In genomic region chr2:24926220-24926601, GRCh38 we compare ENCODE assay signal across 9 cellular contexts. TPM values are rescaled to one million over a fixed set of nuclear protein-coding genes. Genes with fewer than 3 reads are reported as not detected.
DNase-seq lines count a peak whose midpoint lies in the region; ATAC-seq, FAIRE-seq and TF ChIP-seq lines count a peak whose summit lies in the region.
"Had no signal": no experiment of that assay in that cellular context is flagged by ENCODE, and none has a peak within 500 bp of the region (broad histone marks: within the 10 kb centered on the region; RNA-seq: fewer than 3 reads in every experiment).

No MANE protein-coding gene starts in this region.

- CTCF ChIA-PET in IMR-90 (lab: Yijun Ruan, JAX) (no interaction called here), GM12878 (lab: Yijun Ruan, JAX) (no interaction called here)

- peaks cover 13% of the 10 kb centered on the region for H3K9me1 ChIP-seq in IMR-90 (ENCODE audit: insufficient read depth, low read length)

- H2BK5ac ChIP-seq in IMR-90 (ENCODE audit: low read depth, low read length, poor library complexity, severe bottlenecking) (no peak overlapping the region), mesendoderm (ENCODE audit: low read length) (no peak overlapping the region)

- no peaks in the 10 kb centered on the region for H4K20me1 ChIP-seq in IMR-90 (ENCODE audit: insufficient read depth, low read length)
- H4K20me1 ChIP-seq in GM12878 (ENCODE audit: control insufficient read depth, insufficient read depth), result no peaks in the 10 kb centered on the region

- H3K18ac ChIP-seq in IMR-90 (ENCODE audit: low read depth, low read length) (no peak overlapping the region), mesendoderm (ENCODE audit: low read length) (no peak overlapping the region)

- H4K91ac ChIP-seq in IMR-90 (ENCODE audit: insufficient read depth, low read depth, low read length), result no peak overlapping the region

- H3K9me3 ChIP-seq in IMR-90 (ENCODE audit: control insufficient read depth, insufficient read depth, low read length) (no peaks in the 10 kb centered on the region), GM12878 (replicated peaks; ENCODE audit: control insufficient read depth, insufficient read depth, low read length) (no peaks in the 10 kb centered on the region)

- no peak for TF ChIP-seq RAD21 in IMR-90 (IDR thresholded peaks at IDR 0.05; ENCODE audit: low read length)
- no peak for TF ChIP-seq RAD21 in GM12878 (IDR thresholded peaks at IDR 0.05; ENCODE audit: insufficient read depth, low read depth, low read length)

- H3K4me2 ChIP-seq in IMR-90 (ENCODE audit: low read depth, low read length) (no peak overlapping the region), GM12878 (ENCODE audit: control insufficient read depth, insufficient read depth) (peak overlapping the region; percentile 56), mesendoderm (ENCODE audit: low read length) (no peak overlapping the region)

- ATAC-seq in IMR-90 (ENCODE audit: low read depth) (no peak), GM12878 (no peak), HG03521 (IDR thresholded peaks at IDR 0.05; ENCODE audit: unreplicated experiment) (no peak), GM21825 (IDR thresholded peaks at IDR 0.05; ENCODE audit: unreplicated experiment) (no peak)

- H3K4me3 ChIP-seq in IMR-90 (ENCODE audit: insufficient read depth, low read depth, low read length), result no peak overlapping the region
- H3K4me3 ChIP-seq in GM12878, result no peak overlapping the region
- no peak overlapping the region for H3K4me3 ChIP-seq in mesendoderm (ENCODE audit: low read length)
- H3K4me3 ChIP-seq: lung had no signal

- no peak for TF ChIP-seq EP300 in GM12878 (IDR thresholded peaks at IDR 0.05; ENCODE audit: borderline replicate concordance in 1 of 2, control insufficient read depth in 1 of 2, low read depth in 2 of 2, low read length in 2 of 2)

- H2AK5ac ChIP-seq in IMR-90 (ENCODE audit: low read depth, low read length), result peak overlapping the region; percentile 36; the same call in 1 of the 2 replicates
- H2AK5ac ChIP-seq in mesendoderm (ENCODE audit: low read length), result peak overlapping the region; percentile 27

- no peak for TF ChIP-seq POLR2A in IMR-90 (IDR thresholded peaks at IDR 0.05; ENCODE audit: low read depth, low read length)
- no peak for TF ChIP-seq POLR2A in GM12878 (IDR thresholded peaks at IDR 0.05; ENCODE audit: low read depth, low read length)

- SMC1A ChIA-PET in GM12878 (lab: Charles Lee; ENCODE audit: uncharacterized antibody, unreplicated experiment), result no interaction called here

- no TSS peak for BruUV-seq in IMR-90 (replicated peaks; lab: Mats Ljungman, UMichigan)
- no TSS peak for BruUV-seq in GM12878 (replicated peaks; lab: Mats Ljungman, UMichigan)

- POLR2A ChIA-PET in IMR-90 (lab: Charles Lee; ENCODE audit: unreplicated experiment), result no interaction called here
- POLR2A ChIA-PET in GM12878 (lab: Charles Lee), result no interaction called here

- H3K79me2 ChIP-seq in GM12878 (ENCODE audit: control insufficient read depth, insufficient read depth, low read length) (no peaks in the 10 kb centered on the region), mesendoderm (ENCODE audit: control insufficient read depth, insufficient read depth, low read length) (no peaks in the 10 kb centered on the region)

- H3K23ac ChIP-seq in IMR-90 (ENCODE audit: low read depth, low read length), result no peak overlapping the region
- no peak overlapping the region for H3K23ac ChIP-seq in mesendoderm (ENCODE audit: low read length)

- WGBS in IMR-90 (ENCODE audit: extremely low coverage in 2 of 2, insufficient read length in 1 of 2), 2 experiments, result 100% methylated on average over 6 of the region's 14 CpGs; no CpG with 5 or more reads in 1 of the 2 experiments
- WGBS in GM12878 (ENCODE audit: insufficient coverage, insufficient replicate concordance, low lambda C conversion rate, missing lambda C conversion rate), result 67% methylated on average over 14 of the region's 14 CpGs
- no CpG with 5 or more reads among the region's 14 CpGs for WGBS in mesendoderm (ENCODE audit: extremely low coverage, insufficient coverage, low lambda C conversion rate)

- peak overlapping the region; percentile 87 for H2AFZ ChIP-seq in IMR-90 (replicated peaks; ENCODE audit: low read length, poor library complexity)
- peak overlapping the region; percentile 81 for H2AFZ ChIP-seq in GM12878 (ENCODE audit: control insufficient read depth, low read depth, low read length)

- intact Hi-C loops in IMR-90 (cut with micrococcal nuclease) (no loop called here), GM12878 (cut with micrococcal nuclease; ENCODE audit: unreplicated experiment) (no loop called here)

- H2BK15ac ChIP-seq in IMR-90 (ENCODE audit: low read depth, low read length) (no peak overlapping the region), mesendoderm (replicated peaks; ENCODE audit: low read depth) (no peak overlapping the region)

- RAD21 ChIA-PET in GM12878 (lab: Charles Lee; ENCODE audit: unreplicated experiment), result no interaction called here

- H3K14ac ChIP-seq in IMR-90 (replicated peaks; ENCODE audit: low read depth, low read length), result no peak overlapping the region

- no peak for FAIRE-seq in GM12878 (lab: Jason Lieb, UNC)

- H4K8ac ChIP-seq in IMR-90 (ENCODE audit: low read depth in 2 of 2, low read length in 2 of 2) (no peak overlapping the region), mesendoderm (ENCODE audit: low read depth, low read length) (no peak overlapping the region)

- no peaks in the 10 kb centered on the region for H3K36me3 ChIP-seq in IMR-90 (ENCODE audit: control insufficient read depth, insufficient read depth, low read length)
- H3K36me3 ChIP-seq in GM12878 (ENCODE audit: control insufficient read depth in 2 of 2, insufficient read depth in 2 of 2, low read length in 1 of 2), result no peaks in the 10 kb centered on the region
- H3K36me3 ChIP-seq in mesendoderm (ENCODE audit: control insufficient read depth, insufficient read depth, low read length), result no peaks in the 10 kb centered on the region
- H3K36me3 ChIP-seq: brain microvascular endothelial cell had no signal

- in situ Hi-C loops in IMR-90 (cut with MboI; ENCODE audit: low sequenced_read_pairs), result no loop called here
- in situ Hi-C loops in GM12878 (cut with MboI), result no loop called here

- no peaks in the 10 kb centered on the region for H3K79me1 ChIP-seq in IMR-90 (ENCODE audit: low read depth in 1 of 2, low read length in 2 of 2)
- no peaks in the 10 kb centered on the region for H3K79me1 ChIP-seq in mesendoderm (ENCODE audit: low read length)

- H3K27ac ChIP-seq in IMR-90 (ENCODE audit: insufficient read depth, low read length), result no peak overlapping the region
- peak overlapping the region; percentile 45 for H3K27ac ChIP-seq in GM12878 (ENCODE audit: control insufficient read depth, insufficient read depth)
- no peak overlapping the region for H3K27ac ChIP-seq in mesendoderm (ENCODE audit: low read depth, low read length)
- peak overlapping the region; percentile 6 for H3K27ac ChIP-seq in substantia nigra (ENCODE audit: low read depth, low read length, poor library complexity, severe bottlenecking)
- H3K27ac ChIP-seq: brain microvascular endothelial cell had no signal

- no peak overlapping the region for H2AK9ac ChIP-seq in IMR-90 (replicated peaks; ENCODE audit: low read depth, low read length, poor library complexity)

- H2BK120ac ChIP-seq in IMR-90 (ENCODE audit: low read depth, low read length), result no peak overlapping the region
- H2BK120ac ChIP-seq in mesendoderm (ENCODE audit: low read depth, low read length), result no peak overlapping the region

- H2BK20ac ChIP-seq in IMR-90 (ENCODE audit: low read depth, low read length), result no peak overlapping the region

- H4K5ac ChIP-seq in IMR-90 (ENCODE audit: low read depth, low read length) (no peak overlapping the region), mesendoderm (ENCODE audit: low read length) (no peak overlapping the region)

- dilution Hi-C loops in IMR-90 (cut with HindIII; ENCODE audit: low sequenced_read_pairs, unreplicated experiment), result no loop called here

- H3K4me1 ChIP-seq in IMR-90 (ENCODE audit: control insufficient read depth, insufficient read depth, low read length), result peaks cover 3% of the 10 kb centered on the region
- peaks cover 24% of the 10 kb centered on the region for H3K4me1 ChIP-seq in GM12878 (ENCODE audit: control insufficient read depth, insufficient read depth, low read length)
- H3K4me1 ChIP-seq in mesendoderm (ENCODE audit: control insufficient read depth, low read depth, low read length), result peaks cover 3% of the 10 kb centered on the region

- H3K4ac ChIP-seq in IMR-90 (ENCODE audit: low read depth, low read length), result no peak overlapping the region
- H3K4ac ChIP-seq in mesendoderm (ENCODE audit: low read depth, low read length), result no peak overlapping the region

- H3K56ac ChIP-seq in IMR-90 (ENCODE audit: extremely low read depth, insufficient read depth, low read length) (no peak overlapping the region), mesendoderm (ENCODE audit: low read length) (peak overlapping the region; percentile 86)

- no peak for TF ChIP-seq CTCF in IMR-90 (conservative IDR thresholded peaks at IDR 0.05; ENCODE audit: low read depth, low read length)
- no peak for TF ChIP-seq CTCF in GM12878 (IDR thresholded peaks at IDR 0.05 in 2 of 3, conservative IDR thresholded peaks at IDR 0.05 in 1 of 3; ENCODE audit: control insufficient read depth in 2 of 3, extremely low read depth in 1 of 3, insufficient read depth in 1 of 3, low read depth in 3 of 3, low read length in 3 of 3)

- H3K9ac ChIP-seq in IMR-90 (ENCODE audit: low read depth, low read length) (no peak overlapping the region), GM12878 (ENCODE audit: control insufficient read depth, insufficient read depth, low read length) (peak overlapping the region; percentile 55; the same call in 1 of the 2 replicates), mesendoderm (ENCODE audit: low read length) (no peak overlapping the region)

- DNase-seq in IMR-90, result no peak
- DNase-seq in GM12878 (ENCODE audit: low read depth, low spot score), result no peak
- no peak for DNase-seq in mesendoderm
- DNase-seq in substantia nigra (lab: John Stamatoyannopoulos, UW), result no peak
- no peak for DNase-seq in SKM-1 (lab: John Stamatoyannopoulos, UW; ENCODE audit: unreplicated experiment)
- DNase-seq: brain microvascular endothelial cell had no signal

- H3K27me3 ChIP-seq in IMR-90 (ENCODE audit: control insufficient read depth, insufficient read depth, low read length) (no peaks in the 10 kb centered on the region), GM12878 (replicated peaks in 1 of 2; ENCODE audit: control insufficient read depth in 2 of 2, insufficient read depth in 2 of 2, low read length in 1 of 2) (no peaks in the 10 kb centered on the region), mesendoderm (ENCODE audit: insufficient read depth, low read length, poor library complexity) (no peaks in the 10 kb centered on the region)
- H3K27me3 ChIP-seq: brain microvascular endothelial cell had no signal

RNA-seq across cellular contexts. Expression of gene ADCY3, which starts 6.2 kb away (rescaled TPM):
- 16.4 and 17.4 TPM in 2 replicates for total RNA-seq in IMR-90 (2012; rRNA removed)
- 46.1 and 50.4 TPM in 2 replicates for polyA plus RNA-seq in IMR-90 (2012; rRNA removed)
- 52.5 and 55.2 TPM in 2 replicates for polyA plus RNA-seq in IMR-90 (2012; cell fraction: cytosol; rRNA removed)
- 83.7 and 123 TPM in 2 replicates for polyA plus RNA-seq in IMR-90 (2012; cell fraction: nucleus; rRNA removed; ENCODE audit: low replicate concordance)
- 60.6 and 79.4 TPM in 2 replicates for total RNA-seq in GM12878 (2013; cell fraction: nucleolus; rRNA removed)
- 58.9 and 75.6 TPM in 2 replicates for total RNA-seq in GM12878 (2014; rRNA removed)
- 44.9 and 47.5 TPM in 2 replicates for total RNA-seq in GM12878 (2014; rRNA removed; fragmentation: Illumina TruSeq; extraction: Trizol)
- total RNA-seq in GM12878 (2021), result 88.2 and 102 TPM in 2 replicates
- 37.7 TPM for polyA plus RNA-seq in GM12878 (2011; ENCODE audit: low read depth)
- 31.0 and 53.2 TPM in 2 replicates for polyA plus RNA-seq in GM12878 (2011; rRNA removed)
- polyA plus RNA-seq in GM12878 (2011; cell fraction: cytosol; rRNA removed), result 63.0 and 77.4 TPM in 2 replicates
- 194 and 225 TPM in 2 replicates for polyA plus RNA-seq in GM12878 (2011; cell fraction: nucleus; rRNA removed)
- 70.8 and 89.9 TPM in 2 replicates for polyA plus RNA-seq in GM12878 (2012)
- 44.4 and 72.7 TPM in 2 replicates for polyA plus RNA-seq in GM12878 (2014; fragmentation: Illumina TruSeq; extraction: Trizol)
- 1 to 10 TPM; 2.8 to 8.6 TPM for polyA plus RNA-seq in GM12878 (2014; fragmentation: Nextera tagmentation; extraction: Ambion mirVana)
- polyA plus RNA-seq in GM12878 (2014; rRNA removed), result 90.5 and 107 TPM in 2 replicates
- 10 to 100 TPM; 13.2 to 17.2 TPM for polyA plus RNA-seq in GM12878 (2016; fragmentation: Nextera tagmentation; extraction: Ambion mirVana)
- polyA minus RNA-seq in GM12878 (2011; rRNA and poly(A)+ RNA removed), result 97.7 and 107 TPM in 2 replicates
- 27.8 and 33.1 TPM in 2 replicates for polyA minus RNA-seq in GM12878 (2011; cell fraction: cytosol; rRNA and poly(A)+ RNA removed)
- polyA minus RNA-seq in GM12878 (2011; cell fraction: nucleus; rRNA and poly(A)+ RNA removed), result 30.9 and 55.5 TPM in 2 replicates
- polyA plus RNA-seq in mesendoderm (2013, experiment 1 of 2), result 17.0 TPM
- 18.1 TPM for polyA plus RNA-seq in mesendoderm (2013, experiment 2 of 2)

RNA-seq across cellular contexts. Expression of gene DNAJC27, which starts 45.5 kb away (rescaled TPM):
- total RNA-seq in IMR-90 (2012; rRNA removed) (2.0 and 2.8 TPM in 2 replicates), GM12878 (2014; rRNA removed) (3.7 and 4.9 TPM in 2 replicates), GM12878 (2014; rRNA removed; fragmentation: Illumina TruSeq; extraction: Trizol) (4.5 and 4.8 TPM in 2 replicates), GM12878 (2021) (2.8 and 3.6 TPM in 2 replicates)
- polyA plus RNA-seq in IMR-90 (2012; rRNA removed) (1.3 and 1.6 TPM in 2 replicates), GM12878 (2011; rRNA removed) (6.7 and 9.3 TPM in 2 replicates), GM12878 (2014; fragmentation: Illumina TruSeq; extraction: Trizol) (5.4 and 7.8 TPM in 2 replicates), GM12878 (2014; fragmentation: Nextera tagmentation; extraction: Ambion mirVana) (1 to 10 TPM in 1 of 2 experiments, under 1 TPM in 1; 0.95 to 1.3 TPM), GM12878 (2014; rRNA removed) (3.7 and 9.6 TPM in 2 replicates), GM12878 (2016; fragmentation: Nextera tagmentation; extraction: Ambion mirVana) (1 to 10 TPM; 2.9 TPM)
- polyA plus RNA-seq in IMR-90 (2012; cell fraction: cytosol; rRNA removed), result 0.29 and 0.40 TPM in 2 replicates
- 0.67 and 4.9 TPM in 2 replicates for polyA plus RNA-seq in IMR-90 (2012; cell fraction: nucleus; rRNA removed; ENCODE audit: low replicate concordance)
- total RNA-seq in GM12878 (2013; cell fraction: nucleolus; rRNA removed), result 26.2 and 31.4 TPM in 2 replicates
- 2.1 TPM for polyA plus RNA-seq in GM12878 (2011; ENCODE audit: low read depth)
- polyA plus RNA-seq in GM12878 (2011; cell fraction: cytosol; rRNA removed), result 2.6 and 3.6 TPM in 2 replicates
- 8.1 and 10.4 TPM in 2 replicates for polyA plus RNA-seq in GM12878 (2011; cell fraction: nucleus; rRNA removed)
- polyA plus RNA-seq in GM12878 (2012), result 2.2 and 2.8 TPM in 2 replicates
- polyA minus RNA-seq in GM12878 (2011; rRNA and poly(A)+ RNA removed), result 4.5 and 6.4 TPM in 2 replicates
- polyA minus RNA-seq in GM12878 (2011; cell fraction: cytosol; rRNA and poly(A)+ RNA removed), result 1.7 and 2.4 TPM in 2 replicates
- polyA minus RNA-seq in GM12878 (2011; cell fraction: nucleus; rRNA and poly(A)+ RNA removed), result 5.7 and 6.8 TPM in 2 replicates
- polyA plus RNA-seq in mesendoderm (2013, experiment 1 of 2), result 1.5 TPM
- polyA plus RNA-seq in mesendoderm (2013, experiment 2 of 2), result 1.6 TPM

Comparison
In these comparisons a context has a peak if more than half of its experiments do, and no peak if none do; other contexts are left out.
1. H3K27ac ChIP-seq: peak in GM12878 (single experiment) and substantia nigra (single experiment); none in IMR-90 (single experiment) and mesendoderm (single experiment).